In genomic region chr7:129263168-129263567, GRCh38 we compare ENCODE assay signal across 17 cellular contexts.
"Had no signal": no experiment of that assay in that cellular context is flagged by ENCODE, and none has a peak within 500 bp of the region (broad histone marks: within the 10 kb centered on the region; RNA-seq: fewer than 3 reads in every experiment).

No MANE protein-coding gene starts in this region.

- H3K27ac Mint-ChIP-seq: activated CD4-positive, alpha-beta T cell treated with anti-CD3 and anti-CD28 coated beads, Interleukin-2, amount 10 ng/mL, durations not matched to agents 24 days and 14 days; activated naive CD4-positive, alpha-beta T cell treated with anti-CD3 and anti-CD28 coated beads, Interleukin-2, amount 50 U/mL, for 24 hours; dendritic cell treated with granulocyte-macrophage colony-stimulating factor and Interleukin-4, amounts not matched to agents 40 ng/mL and 50 ng/mL, for 4 days; type B pancreatic cell had no signal

- ATAC-seq: left ventricle myocardium superior, pancreas, sciatic nerve had no signal

- H3K4me3 Mint-ChIP-seq: activated CD4-positive, alpha-beta T cell treated with anti-CD3 and anti-CD28 coated beads, Interleukin-2, amount 10 ng/mL, durations not matched to agents 24 days and 14 days; activated naive CD4-positive, alpha-beta T cell treated with anti-CD3 and anti-CD28 coated beads, Interleukin-2, amount 50 U/mL, for 24 hours; dendritic cell treated with granulocyte-macrophage colony-stimulating factor and Interleukin-4, amounts not matched to agents 40 ng/mL and 50 ng/mL, for 4 days; neural crest cell; type B pancreatic cell had no signal

- H3K27me3 Mint-ChIP-seq: activated CD4-positive, alpha-beta T cell treated with anti-CD3 and anti-CD28 coated beads, Interleukin-2, amount 10 ng/mL, durations not matched to agents 24 days and 14 days; activated naive CD4-positive, alpha-beta T cell treated with anti-CD3 and anti-CD28 coated beads, Interleukin-2, amount 50 U/mL, for 24 hours; dendritic cell treated with granulocyte-macrophage colony-stimulating factor and Interleukin-4, amounts not matched to agents 40 ng/mL and 50 ng/mL, for 4 days; type B pancreatic cell had no signal

- H3K9me3 Mint-ChIP-seq: activated CD4-positive, alpha-beta T cell treated with anti-CD3 and anti-CD28 coated beads, Interleukin-2, amount 10 ng/mL, durations not matched to agents 24 days and 14 days; activated naive CD4-positive, alpha-beta T cell treated with anti-CD3 and anti-CD28 coated beads, Interleukin-2, amount 50 U/mL, for 24 hours; dendritic cell treated with granulocyte-macrophage colony-stimulating factor and Interleukin-4, amounts not matched to agents 40 ng/mL and 50 ng/mL, for 4 days; neural crest cell; type B pancreatic cell had no signal

- DNase-seq: activated CD4-positive, CD25-positive, alpha-beta regulatory T cell; activated CD8-positive, alpha-beta memory T cell treated with anti-CD3 and anti-CD28 coated beads for 24 hours; activated gamma-delta T cell; amniotic stem cell; effector memory CD4-positive, alpha-beta T cell; esophagus squamous epithelium; left ventricle myocardium superior; pancreas; stimulated activated CD4-positive, alpha-beta T cell treated with anti-CD3 and anti-CD28 coated beads, Interleukin-4, amount 100 ng/mL, for 1 hour; stomach; testis had no signal
